1 cellular context compared by ENCODE assay signal in the genomic region with DNA sequence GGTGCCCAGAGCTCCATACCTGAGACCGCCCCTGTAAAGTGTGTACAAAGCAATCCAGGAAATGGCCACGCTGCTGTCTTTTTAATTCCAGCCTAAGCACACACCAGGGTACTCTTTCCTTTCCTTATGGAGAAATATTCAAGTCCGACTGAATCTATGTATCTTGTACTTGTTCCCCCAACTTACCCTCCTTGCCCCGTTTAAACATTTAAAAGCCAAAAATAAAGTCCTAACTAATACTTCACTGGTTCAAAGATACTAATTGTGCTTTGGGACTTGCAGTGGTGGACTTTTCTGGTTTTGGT.
TF ChIP-seq lines count a peak whose summit lies in the region.

No MANE protein-coding gene starts in this region.

TF ChIP-seq in endothelial cell of umbilical vein, 7 proteins besides CTCF, POLR2A, EP300 and RAD21:
- TF ChIP-seq MAX (IDR thresholded peaks at IDR 0.05; ENCODE audit: insufficient read depth, insufficient read length), result no peak
- TF ChIP-seq JUN (IDR thresholded peaks at IDR 0.05; ENCODE audit: borderline replicate concordance, insufficient read depth, insufficient read length, low read depth), result no peak
- no peak for TF ChIP-seq MYC (IDR thresholded peaks at IDR 0.05; ENCODE audit: low read depth, low read length)
- TF ChIP-seq GATA2 (IDR thresholded peaks at IDR 0.05; ENCODE audit: insufficient read depth, insufficient read length, low read depth, low read length), result no peak
- no peak for TF ChIP-seq FOS (IDR thresholded peaks at IDR 0.05; ENCODE audit: borderline replicate concordance, insufficient read depth, low read length)
- TF ChIP-seq EZH2 (IDR thresholded peaks at IDR 0.05; ENCODE audit: borderline replicate concordance, low read depth, low read length, severe bottlenecking), result no peak
- no peak for TF ChIP-seq POLR2AphosphoS5 (IDR thresholded peaks at IDR 0.05; ENCODE audit: insufficient read depth, low read depth, low read length)
